ENCODE assay signal across 17 cellular contexts in genomic region chr11:47001666-47002285, GRCh38.
DNase-seq lines count a peak whose midpoint lies in the region; ATAC-seq and TF ChIP-seq lines count a peak whose summit lies in the region.
"Had no signal": no experiment of that assay in that cellular context is flagged by ENCODE, and none has a peak within 500 bp of the region (broad histone marks: within the 10 kb centered on the region; RNA-seq: fewer than 3 reads in every experiment).

No MANE protein-coding gene starts in this region.

- peaks cover 6% of the 10 kb centered on the region; the same call in 1 of the 2 replicates for H3K9me3 ChIP-seq in BLaER1
- H3K9me3 ChIP-seq in endodermal cell (ENCODE audit: control insufficient read depth, low read length), result no peaks in the 10 kb centered on the region
- H3K9me3 ChIP-seq: HAP-1, left lung, MG63, SJSA1 had no signal

- H3K9me3 Mint-ChIP-seq in GM23338, result no peaks in the 10 kb centered on the region
- H3K9me3 Mint-ChIP-seq in endodermal cell, result no peaks in the 10 kb centered on the region
- H3K9me3 Mint-ChIP-seq: activated naive CD4-positive, alpha-beta T cell treated with anti-CD3 and anti-CD28 coated beads, Interleukin-2, amount 10 ng/mL, durations not matched to agents 7 days and 5 days; central memory CD8-positive, alpha-beta T cell had no signal

- H2AFZ ChIP-seq in GM23338, result no peak overlapping the region

- H3K36me3 Mint-ChIP-seq in GM23338 (ENCODE audit: low read depth) (no peaks in the 10 kb centered on the region; the same call in 2 of the 3 replicates), endodermal cell (ENCODE audit: low read depth) (peaks cover 22% of the 10 kb centered on the region)

- H3K4me2 ChIP-seq in BLaER1 (peak overlapping the region; percentile 66), GM23338 (no peak overlapping the region)

- 0 out of 2 replicates have a peak overlapping the region, but pooled peaks have one; percentile 24 for H3K27ac ChIP-seq in BLaER1
- H3K27ac ChIP-seq in GM23338 (ENCODE audit: low read depth), result no peak overlapping the region
- peak overlapping the region; percentile 7 for H3K27ac ChIP-seq in endodermal cell (ENCODE audit: low read depth, low read length)
- H3K27ac ChIP-seq: left lung, SJSA1, WERI-Rb-1 had no signal

- H3K4me3 Mint-ChIP-seq in GM23338 (no peak overlapping the region), endodermal cell (no peak overlapping the region)
- H3K4me3 Mint-ChIP-seq: activated naive CD4-positive, alpha-beta T cell treated with anti-CD3 and anti-CD28 coated beads, Interleukin-2, amount 10 ng/mL, durations not matched to agents 7 days and 5 days; B cell; central memory CD8-positive, alpha-beta T cell had no signal

- no peaks in the 10 kb centered on the region for H3K79me2 ChIP-seq in GM23338 (replicated peaks; ENCODE audit: insufficient read depth)

- H3K36me3 ChIP-seq in BLaER1, result peaks cover 18% of the 10 kb centered on the region
- H3K36me3 ChIP-seq in GM23338 (ENCODE audit: insufficient read depth), result no peaks in the 10 kb centered on the region
- H3K36me3 ChIP-seq in endodermal cell (ENCODE audit: control insufficient read depth, insufficient read depth, low read length), result no peaks in the 10 kb centered on the region
- H3K36me3 ChIP-seq: HAP-1, left lung, MG63, WERI-Rb-1 had no signal

- DNase-seq in GM23338 (ENCODE audit: low spot score) (peak; percentile 27), NOMO-1 treated with DMSO at 0.1 percent for 48 hours (lab: John Stamatoyannopoulos, UW; ENCODE audit: unreplicated experiment) (peak; percentile 51), endodermal cell (no peak), NCI-H510A treated with DMSO at 0.1 percent for 48 hours (lab: John Stamatoyannopoulos, UW) (no peak), NCI-H2196 treated with DMSO at 0.1 percent for 48 hours (lab: John Stamatoyannopoulos, UW; ENCODE audit: unreplicated experiment) (no peak), HT-29 (ENCODE audit: low spot score) (no peak)
- DNase-seq: activated CD8-positive, alpha-beta memory T cell treated with anti-CD3 and anti-CD28 coated beads, Interleukin-2, amount 50 U/mL, for 4 hours; activated naive CD4-positive, alpha-beta T cell treated with anti-CD3 and anti-CD28 coated beads, Interleukin-2, amount 10 ng/mL, durations not matched to agents 7 days and 5 days; left lung; MG63; WERI-Rb-1 had no signal

- no peak overlapping the region for H3K27ac Mint-ChIP-seq in GM23338
- no peak overlapping the region for H3K27ac Mint-ChIP-seq in endodermal cell
- H3K27ac Mint-ChIP-seq: activated naive CD4-positive, alpha-beta T cell treated with anti-CD3 and anti-CD28 coated beads, Interleukin-2, amount 10 ng/mL, durations not matched to agents 7 days and 5 days; B cell had no signal

- no peak overlapping the region for H3K9ac ChIP-seq in BLaER1
- H3K9ac ChIP-seq in endodermal cell (ENCODE audit: extremely low read depth, low read length, poor library complexity, severe bottlenecking), result no peak overlapping the region

- ATAC-seq in GM23338, result no peak
- ATAC-seq in GM21825 (IDR thresholded peaks at IDR 0.05; ENCODE audit: unreplicated experiment), result no peak

- H3K4me1 ChIP-seq in BLaER1, result peaks cover 58% of the 10 kb centered on the region
- no peaks in the 10 kb centered on the region for H3K4me1 ChIP-seq in GM23338 (ENCODE audit: insufficient read depth)
- no peaks in the 10 kb centered on the region for H3K4me1 ChIP-seq in endodermal cell (ENCODE audit: control insufficient read depth, insufficient read depth, low read length)
- H3K4me1 ChIP-seq: HAP-1 had no signal

- no peaks in the 10 kb centered on the region for H3F3A ChIP-seq in GM23338 (replicated peaks; ENCODE audit: low read depth)

- H4K20me1 ChIP-seq in BLaER1, result no peaks in the 10 kb centered on the region
- no peaks in the 10 kb centered on the region; the same call in 1 of the 2 replicates for H4K20me1 ChIP-seq in GM23338 (replicated peaks; ENCODE audit: insufficient read depth)

- H3K27me3 ChIP-seq in BLaER1 (no peaks in the 10 kb centered on the region), GM23338 (ENCODE audit: insufficient read depth) (no peaks in the 10 kb centered on the region), endodermal cell (ENCODE audit: control insufficient read depth, insufficient read depth, low read length, poor library complexity, severe bottlenecking) (no peaks in the 10 kb centered on the region)
- H3K27me3 ChIP-seq: left lung, MG63, SJSA1 had no signal

- TF ChIP-seq CTCF in GM23338 (conservative IDR thresholded peaks at IDR 0.05; ENCODE audit: low read depth in 2 of 2), result no peak
- TF ChIP-seq CTCF in endodermal cell (conservative IDR thresholded peaks at IDR 0.05), result no peak

- no peaks in the 10 kb centered on the region for H3K9me2 ChIP-seq in GM23338 (ENCODE audit: insufficient read depth)

- H3K27me3 Mint-ChIP-seq in GM23338 (ENCODE audit: insufficient read depth, low read depth, poor library complexity), result no peaks in the 10 kb centered on the region
- H3K27me3 Mint-ChIP-seq in endodermal cell (ENCODE audit: insufficient read depth), result peaks cover 1% of the 10 kb centered on the region
- H3K27me3 Mint-ChIP-seq: activated naive CD4-positive, alpha-beta T cell treated with anti-CD3 and anti-CD28 coated beads, Interleukin-2, amount 10 ng/mL, durations not matched to agents 7 days and 5 days; B cell; central memory CD8-positive, alpha-beta T cell had no signal

- peaks cover 11% of the 10 kb centered on the region; the same call in 2 of the 3 replicates for H3K4me1 Mint-ChIP-seq in GM23338
- peaks cover 28% of the 10 kb centered on the region for H3K4me1 Mint-ChIP-seq in endodermal cell

- no peak overlapping the region for H3K4me3 ChIP-seq in BLaER1
- no peak overlapping the region for H3K4me3 ChIP-seq in GM23338
- H3K4me3 ChIP-seq in endodermal cell (ENCODE audit: low read length), result no peak overlapping the region
- H3K4me3 ChIP-seq: HAP-1, left lung, MG63, SJSA1 had no signal

- 79 to 80% methylated on average over 1 to 2 of the region's 3 CpGs for WGBS in endodermal cell (ENCODE audit: insufficient coverage in 1 of 2, insufficient read length in 1 of 2), 2 experiments

TF ChIP-seq in GM23338, 12 proteins besides CTCF, POLR2A, EP300 and RAD21 (continues in another document):
- TF ChIP-seq ZNF331 (CRISPR knock-in tag; IDR thresholded peaks at IDR 0.05; ENCODE audit: low read depth), result no peak
- no peak for TF ChIP-seq JUNB (IDR thresholded peaks at IDR 0.05; ENCODE audit: unreplicated experiment)
- TF ChIP-seq EZH2 (IDR thresholded peaks at IDR 0.05; ENCODE audit: low read depth, unreplicated experiment), result no peak
- TF ChIP-seq ETS1 (IDR thresholded peaks at IDR 0.05), result no peak
- no peak for TF ChIP-seq POLR2AphosphoS5 (IDR thresholded peaks at IDR 0.05; ENCODE audit: low read depth)
- no peak for TF ChIP-seq STAT1 (IDR thresholded peaks at IDR 0.05; ENCODE audit: unreplicated experiment)
- no peak for TF ChIP-seq EZH2phosphoT487 (IDR thresholded peaks at IDR 0.05; ENCODE audit: unreplicated experiment)
- TF ChIP-seq ZNF114 (CRISPR knock-in tag; IDR thresholded peaks at IDR 0.05), result no peak
- TF ChIP-seq REST (IDR thresholded peaks at IDR 0.05; ENCODE audit: unreplicated experiment), result no peak
- no peak for TF ChIP-seq CREB1 (CRISPR knock-in tag; IDR thresholded peaks at IDR 0.05; ENCODE audit: low read depth)

Comparison
In these comparisons a context has a peak if more than half of its experiments do, and no peak if none do; other contexts are left out.
1. DNase-seq: peak in GM23338 (single experiment) and NOMO-1 treated with DMSO at 0.1 percent for 48 hours (single experiment); none in endodermal cell (single experiment), NCI-H510A treated with DMSO at 0.1 percent for 48 hours (single experiment), NCI-H2196 treated with DMSO at 0.1 percent for 48 hours (single experiment) and HT-29 (single experiment).